Comparison of ENCODE assay signal across 8 cellular contexts in the genomic region with DNA sequence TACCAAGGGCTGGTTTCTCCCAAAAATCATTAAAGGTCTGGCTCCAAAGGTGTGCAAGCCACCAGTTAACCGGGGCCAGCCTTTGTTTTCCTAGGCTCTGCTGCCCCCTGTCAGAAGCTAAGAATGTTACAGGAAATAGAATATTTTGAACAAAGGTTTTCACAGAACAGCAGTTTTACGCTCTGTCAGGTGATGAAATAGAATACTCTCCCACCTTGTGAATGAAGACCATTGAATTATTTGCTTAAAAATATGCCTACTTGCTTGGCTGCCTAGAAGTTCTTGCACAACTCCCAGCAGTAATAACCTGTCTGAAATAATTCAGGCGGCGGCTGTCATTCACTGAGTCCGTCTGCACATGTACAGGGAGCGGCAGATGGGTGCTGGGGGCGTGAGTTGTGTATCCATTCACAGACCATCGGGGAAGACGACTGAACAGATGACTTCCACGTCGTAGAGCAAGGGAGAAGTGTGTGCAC. TPM values are rescaled to one million over a fixed set of nuclear protein-coding genes. Genes with fewer than 3 reads are reported as not detected.
DNase-seq lines count a peak whose midpoint lies in the region; ATAC-seq, FAIRE-seq and TF ChIP-seq lines count a peak whose summit lies in the region.

No MANE protein-coding gene starts in this region.

- H3K36me3 Mint-ChIP-seq in T-cell = no peaks in the 10 kb centered on the region

- peak overlapping the region; percentile 55 for H3K4me2 ChIP-seq in skeletal muscle satellite cell (ENCODE audit: low read length)

- H3K9me3 ChIP-seq in skeletal muscle satellite cell (replicated peaks; ENCODE audit: low read length) = no peaks in the 10 kb centered on the region

- H3K36me3 ChIP-seq in skeletal muscle satellite cell (ENCODE audit: insufficient read depth, low read length) = no peaks in the 10 kb centered on the region

- no peak overlapping the region for H3K4me3 ChIP-seq in skeletal muscle satellite cell (ENCODE audit: low read length)

- H3K4me1 Mint-ChIP-seq in T-cell = peaks cover 12 to 15% (median 14%) of the 10 kb centered on the region in 3 donors

- DNase-seq in GM12892 (ENCODE audit: insufficient read length) (peak; percentile 34), NCI-H1092 (lab: John Stamatoyannopoulos, UW) (peak; percentile 15), T-cell (peak; percentile 22 to 65 (median 50)), amniotic epithelial cell (ENCODE audit: low read depth) (peak; percentile 19), hepatic stellate cell (ENCODE audit: low spot score) (peak; percentile 41)

- POLR2A ChIA-PET in T-cell (lab: Charles Lee) = interaction anchor here (0.5 to 1.0 kb wide), 4 partner anchors 73 to 581 kb away, joined by 3 to 18 read pairs (median 6); no protein-coding TSS in a partner anchor

- FAIRE-seq in GM12892 (lab: Jason Lieb, UNC) = no peak

- H3K27ac Mint-ChIP-seq in T-cell = peak overlapping the region in 1 of 2 donors; percentile 3

- H3K9ac ChIP-seq in skeletal muscle satellite cell (ENCODE audit: low read depth, low read length) = peak overlapping the region; percentile 8

- CTCF ChIA-PET in T-cell (lab: Charles Lee) = interaction anchor here (0.5 to 2.4 kb wide), 14 partner anchors 9 to 627 kb away, joined by 3 to 28 read pairs (median 4); no protein-coding TSS in a partner anchor

- no peaks in the 10 kb centered on the region for H3K9me3 Mint-ChIP-seq in T-cell

- ATAC-seq in T-cell (replicated peaks in 1 of 4) (peak; percentile 44 to 77 (median 58)), GM19452 (IDR thresholded peaks at IDR 0.05; ENCODE audit: unreplicated experiment) (no peak), GM18502 (IDR thresholded peaks at IDR 0.05; ENCODE audit: poor library complexity, unreplicated experiment) (no peak)

- H3K4me3 Mint-ChIP-seq in T-cell = no peak overlapping the region

- peaks cover 17% of the 10 kb centered on the region for H3K4me1 ChIP-seq in skeletal muscle satellite cell (ENCODE audit: control insufficient read depth, insufficient read depth, low read length)

- peaks cover 0 to 3% of the 10 kb centered on the region in 2 donors for H3K27me3 Mint-ChIP-seq in T-cell

- no peak for TF ChIP-seq POLR2A in GM12892 (IDR thresholded peaks at IDR 0.05; ENCODE audit: low read depth, low read length)

- no peaks in the 10 kb centered on the region for H3K27me3 ChIP-seq in skeletal muscle satellite cell (ENCODE audit: control insufficient read depth, insufficient read depth, low read length)

RNA-seq across cellular contexts. Expression of gene SF3B1, which starts 56.3 kb away (rescaled TPM):
- polyA plus RNA-seq in GM12892 (2012; ENCODE audit: missing spikeins) = 219 TPM
- 100 to 1,000 TPM; 468 to 579 (median 497) TPM for total RNA-seq in T-cell
- 150 and 156 TPM in 2 replicates for total RNA-seq in skeletal muscle satellite cell (2012; rRNA removed)

Comparison
In these comparisons a context has a peak if more than half of its experiments do, and no peak if none do; other contexts are left out.
1. ATAC-seq: peak in T-cell (4 of 4); none in GM19452 (single experiment) and GM18502 (single experiment).
2. Peak in every context shown above with its lines, with median percentiles within 50 percentile points of each other: DNase-seq.